ENCODE assay signal across 17 cellular contexts in genomic region chr9:136010615-136011341, GRCh38. TPM values are rescaled to one million over a fixed set of nuclear protein-coding genes. Genes with fewer than 3 reads are reported as not detected.
DNase-seq lines count a peak whose midpoint lies in the region; ATAC-seq, FAIRE-seq and TF ChIP-seq lines count a peak whose summit lies in the region.
"Had no signal": no experiment of that assay in that cellular context is flagged by ENCODE, and none has a peak within 500 bp of the region (broad histone marks: within the 10 kb centered on the region; RNA-seq: fewer than 3 reads in every experiment).

No MANE protein-coding gene starts in this region.

- FAIRE-seq in HTR-8/SVneo (lab: Jason Lieb, UNC) = no peak

- no peak overlapping the region for H3K4me3 ChIP-seq in GM23338
- H3K4me3 ChIP-seq: Peyer's patch had no signal

- H2AFZ ChIP-seq in GM23338 = no peak overlapping the region

- DNase-seq in GM23338 (ENCODE audit: low spot score) = no peak
- DNase-seq in iPS-NIHi7 (ENCODE audit: extremely low spot score) = peak; percentile 67
- peak; percentile 78 for DNase-seq in retina
- no peak for DNase-seq in KBM-7
- DNase-seq in HTR-8/SVneo (ENCODE audit: insufficient read length, low spot score) = no peak
- DNase-seq in HT-29 (ENCODE audit: low spot score) = no peak
- DNase-seq: activated CD4-positive, alpha-beta T cell treated with anti-CD3 and anti-CD28 coated beads for 48 hours; activated T-cell treated with anti-CD3 and anti-CD28 coated beads, Interleukin-2, amount 50 U/mL, for 48 hours; amniotic stem cell; foreskin fibroblast; kidney glomerular epithelial cell; NCI-H146; NCI-H526; Peyer's patch; trophoblast cell had no signal

- H4K20me1 ChIP-seq in GM23338 (replicated peaks; ENCODE audit: insufficient read depth) = no peaks in the 10 kb centered on the region; the same call in 1 of the 2 replicates

- no peaks in the 10 kb centered on the region; the same call in 2 of the 3 replicates for H3K36me3 Mint-ChIP-seq in GM23338 (ENCODE audit: low read depth)

- in situ Hi-C loops in KBM-7 (cut with MboI; ENCODE audit: low pct_unique_long_range_greater_than_20kb, low sequenced_read_pairs) = no loop called here

- H3K27me3 ChIP-seq in GM23338 (ENCODE audit: insufficient read depth) = no peaks in the 10 kb centered on the region
- H3K27me3 ChIP-seq: Peyer's patch had no signal

- ATAC-seq in GM23338 = peak; percentile 52
- no peak for ATAC-seq in GM18867 (IDR thresholded peaks at IDR 0.05; ENCODE audit: unreplicated experiment)

- peaks cover 56% of the 10 kb centered on the region for H3K4me1 Mint-ChIP-seq in GM23338

- H3K9me3 Mint-ChIP-seq in GM23338 = no peaks in the 10 kb centered on the region

- peaks cover 19% of the 10 kb centered on the region for H3K27me3 Mint-ChIP-seq in GM23338 (ENCODE audit: insufficient read depth, low read depth, poor library complexity)

- peaks cover 17% of the 10 kb centered on the region; the same call in 1 of the 2 replicates for H3F3A ChIP-seq in GM23338 (replicated peaks; ENCODE audit: low read depth)

- peaks cover 17% of the 10 kb centered on the region for H3K4me1 ChIP-seq in GM23338 (ENCODE audit: insufficient read depth)

- peak overlapping the region; percentile 57; the same call in 1 of the 2 replicates for H3K27ac ChIP-seq in GM23338 (ENCODE audit: low read depth)
- peak overlapping the region; percentile 79 for H3K27ac ChIP-seq in cingulate gyrus (ENCODE audit: low read depth, low read length)

- TF ChIP-seq CTCF in GM23338 (conservative IDR thresholded peaks at IDR 0.05; ENCODE audit: low read depth in 2 of 2) = no peak

- peak overlapping the region; percentile 88; the same call in 1 of the 2 replicates for H3K27ac Mint-ChIP-seq in GM23338

- H3K4me2 ChIP-seq in GM23338 = 0 out of 2 replicates have a peak overlapping the region, but pooled peaks have one; percentile 26

- H3K4me3 Mint-ChIP-seq in GM23338 = peak overlapping the region; percentile 44

- no peaks in the 10 kb centered on the region for H3K79me2 ChIP-seq in GM23338 (replicated peaks; ENCODE audit: insufficient read depth)

- H3K36me3 ChIP-seq in GM23338 (ENCODE audit: insufficient read depth) = no peaks in the 10 kb centered on the region

- no peaks in the 10 kb centered on the region for H3K9me2 ChIP-seq in GM23338 (ENCODE audit: insufficient read depth)

TF ChIP-seq in GM23338, 12 proteins besides CTCF, POLR2A, EP300 and RAD21 (continues in another document):
- TF ChIP-seq POLR2AphosphoS5 (IDR thresholded peaks at IDR 0.05; ENCODE audit: low read depth) (no peak), ETS1 (IDR thresholded peaks at IDR 0.05) (no peak), EZH2phosphoT487 (IDR thresholded peaks at IDR 0.05; ENCODE audit: unreplicated experiment) (no peak), ZNF331 (CRISPR knock-in tag; IDR thresholded peaks at IDR 0.05; ENCODE audit: low read depth) (no peak), ZNF462 (CRISPR knock-in tag; IDR thresholded peaks at IDR 0.05) (no peak), ZNF114 (CRISPR knock-in tag; IDR thresholded peaks at IDR 0.05) (no peak), JUNB (IDR thresholded peaks at IDR 0.05; ENCODE audit: unreplicated experiment) (no peak), EZH2 (IDR thresholded peaks at IDR 0.05; ENCODE audit: low read depth, unreplicated experiment) (no peak), CREB1 (CRISPR knock-in tag; IDR thresholded peaks at IDR 0.05; ENCODE audit: low read depth) (no peak), NANOG (IDR thresholded peaks at IDR 0.05; ENCODE audit: borderline replicate concordance) (no peak), STAT1 (IDR thresholded peaks at IDR 0.05; ENCODE audit: unreplicated experiment) (no peak)

RNA-seq across cellular contexts. Expression of gene UBAC1, which starts 49.6 kb away (rescaled TPM):
- total RNA-seq in GM23338 (2014; rRNA removed; shearing (Covaris generic)) = 86.6 and 95.7 TPM in 2 replicates
- 63.2 and 71.6 TPM in 2 replicates for polyA plus RNA-seq in GM23338 (2016; fragmentation: Nextera tagmentation; extraction: Ambion mirVana)
- total RNA-seq in HT-29 (2014; rRNA removed; shearing (Covaris generic)) = 53.0 and 60.4 TPM in 2 replicates

Comparison
In these comparisons a context has a peak if more than half of its experiments do, and no peak if none do; other contexts are left out.
1. DNase-seq: peak in iPS-NIHi7 (single experiment) and retina (single experiment); none in GM23338 (single experiment), KBM-7 (single experiment), HTR-8/SVneo (single experiment) and HT-29 (single experiment).